28 cellular contexts compared by ENCODE assay signal in the genomic region with DNA sequence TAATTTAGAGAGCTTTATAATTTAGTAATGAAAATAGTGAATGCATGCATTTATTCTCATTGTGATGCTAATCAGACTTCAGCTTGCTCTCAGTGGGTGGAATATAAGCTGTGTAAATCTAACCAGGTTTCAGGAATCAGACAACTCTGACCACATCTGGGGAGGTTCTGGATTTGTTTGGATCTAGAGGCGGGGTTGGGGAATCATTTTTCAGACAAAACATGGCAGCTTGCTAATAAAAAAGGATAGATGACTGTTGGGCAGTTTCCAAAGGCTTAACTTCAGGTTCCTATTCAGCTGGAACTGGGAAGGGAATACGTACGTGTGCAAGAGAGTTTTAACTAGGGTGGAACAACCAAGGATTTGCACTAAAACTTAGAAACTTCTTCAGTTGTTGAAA.
"Had no signal": no experiment of that assay in that cellular context is flagged by ENCODE, and none has a peak within 500 bp of the region (broad histone marks: within the 10 kb centered on the region; RNA-seq: fewer than 3 reads in every experiment).

No MANE protein-coding gene starts in this region.

- H3K27ac Mint-ChIP-seq: natural killer cell; nephron; neural progenitor cell; progenitor cell of endocrine pancreas; stimulated activated effector memory CD8-positive, alpha-beta T cell treated with anti-CD3 and anti-CD28 coated beads, Interleukin-12 subunit alpha, Interleukin-12 subunit beta, amount 100 ng/mL, for 72 hours; stimulated activated naive B cell treated with anti-CD40 and anti-IgM and Interleukin-4, amounts not matched to agents 10 μg/mL and 1 μg/mL and 100 μg/mL, for 72 hours; stimulated activated naive CD8-positive, alpha-beta T cell treated with anti-CD3 and anti-CD28 coated beads, Interleukin-15, Interleukin-2, amounts not matched to agents 100 ng/mL and 50 ng/mL, for 24 hours had no signal

- H3K4me3 Mint-ChIP-seq: natural killer cell; nephron; neural progenitor cell; stimulated activated effector memory CD8-positive, alpha-beta T cell treated with anti-CD3 and anti-CD28 coated beads, Interleukin-12 subunit alpha, Interleukin-12 subunit beta, amount 100 ng/mL, for 72 hours; stimulated activated naive B cell treated with anti-CD40 and anti-IgM and Interleukin-4, amounts not matched to agents 10 μg/mL and 1 μg/mL and 100 μg/mL, for 72 hours; stimulated activated naive CD8-positive, alpha-beta T cell treated with anti-CD3 and anti-CD28 coated beads, Interleukin-15, Interleukin-2, amounts not matched to agents 100 ng/mL and 50 ng/mL, for 24 hours had no signal

- H2AFZ ChIP-seq: neural progenitor cell, parathyroid adenoma had no signal

- H3K4me1 Mint-ChIP-seq: natural killer cell; neural progenitor cell; stimulated activated effector memory CD8-positive, alpha-beta T cell treated with anti-CD3 and anti-CD28 coated beads, Interleukin-12 subunit alpha, Interleukin-12 subunit beta, amount 100 ng/mL, for 72 hours; stimulated activated naive B cell treated with anti-CD40 and anti-IgM and Interleukin-4, amounts not matched to agents 10 μg/mL and 1 μg/mL and 100 μg/mL, for 72 hours had no signal

- DNase-seq: natural killer cell; occipital lobe; ovary; posterior cingulate gyrus; psoas muscle; right cardiac atrium; right lobe of liver; sigmoid colon; small intestine; stimulated activated CD4-positive, alpha-beta T cell treated with anti-CD3 and anti-CD28 coated beads, Interleukin-15, amount 100 ng/mL, for 24 hours; stimulated activated CD4-positive, alpha-beta T cell treated with anti-CD3 and anti-CD28 coated beads, Interleukin-2, amount 100 ng/mL, for 24 hours; stimulated activated CD4-positive, alpha-beta T cell treated with anti-CD3 and anti-CD28 coated beads, Interleukin-2, amount 100 ng/mL, for 48 hours; stimulated activated CD4-positive, alpha-beta T cell treated with anti-CD3 and anti-CD28 coated beads, Interleukin-4, amount 100 ng/mL, for 24 hours; stimulated activated naive B cell treated with anti-CD40 and anti-IgM and Interleukin-4, amounts not matched to agents 10 μg/mL and 1 μg/mL and 100 μg/mL, for 72 hours; stimulated activated naive CD4-positive, alpha-beta T cell treated with Interleukin-2 at 50 U/mL for 16 hours; stomach; thyroid gland; trophoblast cell; upper lobe of left lung had no signal

- H3K9me3 Mint-ChIP-seq: natural killer cell; neural progenitor cell; stimulated activated effector memory CD8-positive, alpha-beta T cell treated with anti-CD3 and anti-CD28 coated beads, Interleukin-12 subunit alpha, Interleukin-12 subunit beta, amount 100 ng/mL, for 72 hours; stimulated activated naive B cell treated with anti-CD40 and anti-IgM and Interleukin-4, amounts not matched to agents 10 μg/mL and 1 μg/mL and 100 μg/mL, for 72 hours; stimulated activated naive CD8-positive, alpha-beta T cell treated with anti-CD3 and anti-CD28 coated beads, Interleukin-15, Interleukin-2, amounts not matched to agents 100 ng/mL and 50 ng/mL, for 24 hours had no signal

- H3K79me2 ChIP-seq: parathyroid adenoma had no signal

- H3K4me1 ChIP-seq: neural progenitor cell, parathyroid adenoma, psoas muscle, right lobe of liver, sigmoid colon had no signal

- H3K36me3 Mint-ChIP-seq: natural killer cell; neural progenitor cell; stimulated activated effector memory CD8-positive, alpha-beta T cell treated with anti-CD3 and anti-CD28 coated beads, Interleukin-12 subunit alpha, Interleukin-12 subunit beta, amount 100 ng/mL, for 72 hours; stimulated activated naive B cell treated with anti-CD40 and anti-IgM and Interleukin-4, amounts not matched to agents 10 μg/mL and 1 μg/mL and 100 μg/mL, for 72 hours had no signal

- H3K27me3 ChIP-seq: neural progenitor cell, ovary, right lobe of liver, sigmoid colon, stomach, thyroid gland, tibial nerve, upper lobe of left lung, vagina had no signal

- H3K4me3 ChIP-seq: neural progenitor cell, ovary, psoas muscle, right lobe of liver, sigmoid colon, stomach, thoracic aorta, thyroid gland, tibial nerve, upper lobe of left lung, vagina had no signal

- H3K4me2 ChIP-seq: neural progenitor cell had no signal

- ATAC-seq: natural killer cell; psoas muscle; right cardiac atrium; right lobe of liver; stimulated activated naive B cell treated with anti-CD40 and anti-IgM and Interleukin-4, amounts not matched to agents 10 μg/mL and 1 μg/mL and 100 μg/mL, for 72 hours had no signal

- H3K27ac ChIP-seq: neural progenitor cell, ovary, parathyroid adenoma, psoas muscle, right lobe of liver, stomach, thoracic aorta, thyroid gland, upper lobe of left lung, vagina had no signal

- H3K27me3 Mint-ChIP-seq: progenitor cell of endocrine pancreas had no signal

- H3K36me3 ChIP-seq: neural progenitor cell, ovary, right lobe of liver, sigmoid colon, stomach, thoracic aorta, thyroid gland, tibial nerve, upper lobe of left lung, vagina had no signal

- H3K9me3 ChIP-seq: ovary, psoas muscle, right lobe of liver, sigmoid colon, stomach, thoracic aorta, thyroid gland, tibial nerve, upper lobe of left lung, vagina had no signal
